8 cellular contexts compared by ENCODE assay signal in the genomic region with DNA sequence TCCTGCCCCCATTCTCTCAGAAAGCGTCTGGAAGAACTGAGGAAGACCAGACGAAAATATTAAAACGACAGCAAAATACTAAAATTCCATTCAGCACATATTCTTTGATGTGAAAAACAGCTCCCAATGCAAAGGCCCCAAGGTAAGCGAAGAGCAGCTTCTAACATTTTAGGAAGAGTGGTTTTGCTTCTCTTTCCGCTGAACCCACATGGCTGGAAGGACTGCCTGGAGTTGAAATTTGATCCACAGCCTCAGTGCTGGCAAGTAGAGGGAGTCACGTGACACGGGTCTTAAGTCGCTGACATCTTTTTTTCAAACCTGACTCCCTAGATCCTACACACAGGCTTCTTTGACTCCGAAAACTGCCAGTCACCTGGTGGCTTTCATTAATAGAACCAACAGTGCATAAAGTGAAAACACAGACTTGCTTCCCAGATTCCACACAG. TPM values are rescaled to one million over a fixed set of nuclear protein-coding genes. Genes with fewer than 3 reads are reported as not detected.
DNase-seq lines count a peak whose midpoint lies in the region; TF ChIP-seq lines count a peak whose summit lies in the region.

A gene (minus strand): TSS at position 233 of the 446 bp plus-strand sequence. CDS start 221 bp downstream, at position 12.

- POLR2A ChIA-PET in HEK293 (lab: Yijun Ruan, JAX) = interaction anchor here (0.6 kb wide), 2 partner anchors 51 to 781 kb away, joined by 4 read pairs; no protein-coding TSS in a partner anchor

- peaks cover 8% of the 10 kb centered on the region for H3K27me3 Mint-ChIP-seq in activated naive CD8-positive, alpha-beta T cell treated with anti-CD3 and anti-CD28 coated beads for 36 hours

- H3K27me3 ChIP-seq in neuron (ENCODE audit: insufficient read depth, low read length) = no peaks in the 10 kb centered on the region

- H3K4me1 ChIP-seq in HEK293 (ENCODE audit: control insufficient read depth, insufficient read depth, low read length) (no peaks in the 10 kb centered on the region), neuron (ENCODE audit: insufficient read depth, low read length) (peaks cover 20% of the 10 kb centered on the region)

- peaks cover 17% of the 10 kb centered on the region for H3K4me1 Mint-ChIP-seq in activated naive CD8-positive, alpha-beta T cell treated with anti-CD3 and anti-CD28 coated beads for 36 hours

- no peaks in the 10 kb centered on the region for H3K36me3 ChIP-seq in HEK293 (ENCODE audit: control insufficient read depth in 2 of 2, insufficient read depth in 1 of 2, low read length in 2 of 2)
- no peaks in the 10 kb centered on the region for H3K36me3 ChIP-seq in neuron (ENCODE audit: insufficient read depth, low read length)

- H3K9me3 ChIP-seq in HEK293 (ENCODE audit: control insufficient read depth, insufficient read depth, low read depth, low read length) = no peaks in the 10 kb centered on the region
- no peaks in the 10 kb centered on the region for H3K9me3 ChIP-seq in neuron (ENCODE audit: low read length)

- H3K27ac Mint-ChIP-seq in activated naive CD8-positive, alpha-beta T cell treated with anti-CD3 and anti-CD28 coated beads for 36 hours = no peak within 1 kb of the TSS

- peak within 1 kb of the TSS; percentile 81 for H2AFZ ChIP-seq in neuron (ENCODE audit: low read depth, low read length)

- H3K9me3 Mint-ChIP-seq in activated naive CD8-positive, alpha-beta T cell treated with anti-CD3 and anti-CD28 coated beads for 36 hours = peaks cover 20% of the 10 kb centered on the region

- H3K4me3 Mint-ChIP-seq in activated naive CD8-positive, alpha-beta T cell treated with anti-CD3 and anti-CD28 coated beads for 36 hours = peak within 1 kb of the TSS; percentile 22

- peak within 1 kb of the TSS; percentile 36 for H3K27ac ChIP-seq in HEK293 (ENCODE audit: extremely low read depth, low read depth, low read length)

- H3K4me3 ChIP-seq in HEK293 (ENCODE audit: low read depth, low read length) (peak within 1 kb of the TSS; percentile 47), neuron (ENCODE audit: low read length) (peak within 1 kb of the TSS; percentile 87)

- peaks cover 10% of the 10 kb centered on the region for H3K36me3 Mint-ChIP-seq in activated naive CD8-positive, alpha-beta T cell treated with anti-CD3 and anti-CD28 coated beads for 36 hours

- intact Hi-C loops in head of caudate nucleus (cut with DNase I) = no loop called here

- no peak for TF ChIP-seq CTCF in HEK293 (tag by site-specific recombination; IDR thresholded peaks at IDR 0.05)
- no peak for TF ChIP-seq CTCF in GM10266 (IDR thresholded peaks at IDR 0.05; ENCODE audit: control insufficient read depth, insufficient read depth, low read depth, missing control alignments)

- CTCF ChIA-PET in HEK293 (lab: Yijun Ruan, JAX) = interaction anchor here (0.8 kb wide), 1 partner anchor 54 kb away, joined by 3 read pairs; no protein-coding TSS in a partner anchor

- DNase-seq in DMS53 (lab: John Stamatoyannopoulos, UW) = peak; percentile 91
- peak; percentile 97 for DNase-seq in NCI-H2029 treated with DMSO at 0.1 percent for 48 hours (lab: John Stamatoyannopoulos, UW)
- DNase-seq in activated naive CD8-positive, alpha-beta T cell treated with anti-CD3 and anti-CD28 coated beads for 36 hours = no peak
- DNase-seq in head of caudate nucleus = peak; percentile 8 to 85 (median 66)
- no peak for DNase-seq in GM10266 (ENCODE audit: extremely low spot score)
- DNase-seq in activated CD8-positive, alpha-beta memory T cell treated with anti-CD3 and anti-CD28 coated beads, Interleukin-2, amount 50 U/mL, for 4 hours = no peak

TF ChIP-seq in HEK293, 187 proteins besides CTCF, POLR2A, EP300 and RAD21 (continues in another document):
- TF ChIP-seq, protein P1, sequence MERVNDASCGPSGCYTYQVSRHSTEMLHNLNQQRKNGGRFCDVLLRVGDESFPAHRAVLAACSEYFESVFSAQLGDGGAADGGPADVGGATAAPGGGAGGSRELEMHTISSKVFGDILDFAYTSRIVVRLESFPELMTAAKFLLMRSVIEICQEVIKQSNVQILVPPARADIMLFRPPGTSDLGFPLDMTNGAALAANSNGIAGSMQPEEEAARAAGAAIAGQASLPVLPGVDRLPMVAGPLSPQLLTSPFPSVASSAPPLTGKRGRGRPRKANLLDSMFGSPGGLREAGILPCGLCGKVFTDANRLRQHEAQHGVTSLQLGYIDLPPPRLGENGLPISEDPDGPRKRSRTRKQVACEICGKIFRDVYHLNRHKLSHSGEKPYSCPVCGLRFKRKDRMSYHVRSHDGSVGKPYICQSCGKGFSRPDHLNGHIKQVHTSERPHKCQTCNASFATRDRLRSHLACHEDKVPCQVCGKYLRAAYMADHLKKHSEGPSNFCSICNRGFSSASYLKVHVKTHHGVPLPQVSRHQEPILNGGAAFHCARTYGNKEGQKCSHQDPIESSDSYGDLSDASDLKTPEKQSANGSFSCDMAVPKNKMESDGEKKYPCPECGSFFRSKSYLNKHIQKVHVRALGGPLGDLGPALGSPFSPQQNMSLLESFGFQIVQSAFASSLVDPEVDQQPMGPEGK (tag by site-specific recombination; IDR thresholded peaks at IDR 0.05) = 0 out of 2 replicates have a peak, but pooled peaks have one; percentile 24
- TF ChIP-seq ZBTB20 (tag by site-specific recombination; IDR thresholded peaks at IDR 0.05) (peak; percentile 26; the same call in 1 of the 2 replicates), ZNF558 (tag by site-specific recombination; IDR thresholded peaks at IDR 0.05) (0 out of 2 replicates have a peak, but pooled peaks have one; percentile 43), KLF10 (tag by site-specific recombination; IDR thresholded peaks at IDR 0.05) (0 out of 2 replicates have a peak, but pooled peaks have one; percentile 43), ZXDB (tag by site-specific recombination; IDR thresholded peaks at IDR 0.05) (peak; percentile 50; the same call in 1 of the 2 replicates), ZNF24 (tag by site-specific recombination; IDR thresholded peaks at IDR 0.05) (peak; percentile 75; the same call in 1 of the 2 replicates), ZNF2 (tag by site-specific recombination; IDR thresholded peaks at IDR 0.05) (0 out of 2 replicates have a peak, but pooled peaks have one; percentile 38), ZNF629 (tag by site-specific recombination; IDR thresholded peaks at IDR 0.05) (peak; percentile 45; the same call in 1 of the 2 replicates), ZNF530 (tag by site-specific recombination; IDR thresholded peaks at IDR 0.05; ENCODE audit: low read depth) (no peak), ZNF843 (tag by site-specific recombination; IDR thresholded peaks at IDR 0.05) (peak; percentile 25; the same call in 1 of the 2 replicates), ZNF366 (tag by site-specific recombination; conservative IDR thresholded peaks at IDR 0.05) (peak; percentile 78), ZNF184 (tag by site-specific recombination; IDR thresholded peaks at IDR 0.05) (peak; percentile 67; the same call in 1 of the 2 replicates), ZNF391 (tag by site-specific recombination; IDR thresholded peaks at IDR 0.05; ENCODE audit: borderline replicate concordance, low read depth) (no peak)
- TF ChIP-seq, protein P2, sequence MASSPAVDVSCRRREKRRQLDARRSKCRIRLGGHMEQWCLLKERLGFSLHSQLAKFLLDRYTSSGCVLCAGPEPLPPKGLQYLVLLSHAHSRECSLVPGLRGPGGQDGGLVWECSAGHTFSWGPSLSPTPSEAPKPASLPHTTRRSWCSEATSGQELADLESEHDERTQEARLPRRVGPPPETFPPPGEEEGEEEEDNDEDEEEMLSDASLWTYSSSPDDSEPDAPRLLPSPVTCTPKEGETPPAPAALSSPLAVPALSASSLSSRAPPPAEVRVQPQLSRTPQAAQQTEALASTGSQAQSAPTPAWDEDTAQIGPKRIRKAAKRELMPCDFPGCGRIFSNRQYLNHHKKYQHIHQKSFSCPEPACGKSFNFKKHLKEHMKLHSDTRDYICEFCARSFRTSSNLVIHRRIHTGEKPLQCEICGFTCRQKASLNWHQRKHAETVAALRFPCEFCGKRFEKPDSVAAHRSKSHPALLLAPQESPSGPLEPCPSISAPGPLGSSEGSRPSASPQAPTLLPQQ (tag by site-specific recombination; IDR thresholded peaks at IDR 0.05) = peak; percentile 46; the same call in 1 of the 2 replicates
- TF ChIP-seq, protein P3, sequence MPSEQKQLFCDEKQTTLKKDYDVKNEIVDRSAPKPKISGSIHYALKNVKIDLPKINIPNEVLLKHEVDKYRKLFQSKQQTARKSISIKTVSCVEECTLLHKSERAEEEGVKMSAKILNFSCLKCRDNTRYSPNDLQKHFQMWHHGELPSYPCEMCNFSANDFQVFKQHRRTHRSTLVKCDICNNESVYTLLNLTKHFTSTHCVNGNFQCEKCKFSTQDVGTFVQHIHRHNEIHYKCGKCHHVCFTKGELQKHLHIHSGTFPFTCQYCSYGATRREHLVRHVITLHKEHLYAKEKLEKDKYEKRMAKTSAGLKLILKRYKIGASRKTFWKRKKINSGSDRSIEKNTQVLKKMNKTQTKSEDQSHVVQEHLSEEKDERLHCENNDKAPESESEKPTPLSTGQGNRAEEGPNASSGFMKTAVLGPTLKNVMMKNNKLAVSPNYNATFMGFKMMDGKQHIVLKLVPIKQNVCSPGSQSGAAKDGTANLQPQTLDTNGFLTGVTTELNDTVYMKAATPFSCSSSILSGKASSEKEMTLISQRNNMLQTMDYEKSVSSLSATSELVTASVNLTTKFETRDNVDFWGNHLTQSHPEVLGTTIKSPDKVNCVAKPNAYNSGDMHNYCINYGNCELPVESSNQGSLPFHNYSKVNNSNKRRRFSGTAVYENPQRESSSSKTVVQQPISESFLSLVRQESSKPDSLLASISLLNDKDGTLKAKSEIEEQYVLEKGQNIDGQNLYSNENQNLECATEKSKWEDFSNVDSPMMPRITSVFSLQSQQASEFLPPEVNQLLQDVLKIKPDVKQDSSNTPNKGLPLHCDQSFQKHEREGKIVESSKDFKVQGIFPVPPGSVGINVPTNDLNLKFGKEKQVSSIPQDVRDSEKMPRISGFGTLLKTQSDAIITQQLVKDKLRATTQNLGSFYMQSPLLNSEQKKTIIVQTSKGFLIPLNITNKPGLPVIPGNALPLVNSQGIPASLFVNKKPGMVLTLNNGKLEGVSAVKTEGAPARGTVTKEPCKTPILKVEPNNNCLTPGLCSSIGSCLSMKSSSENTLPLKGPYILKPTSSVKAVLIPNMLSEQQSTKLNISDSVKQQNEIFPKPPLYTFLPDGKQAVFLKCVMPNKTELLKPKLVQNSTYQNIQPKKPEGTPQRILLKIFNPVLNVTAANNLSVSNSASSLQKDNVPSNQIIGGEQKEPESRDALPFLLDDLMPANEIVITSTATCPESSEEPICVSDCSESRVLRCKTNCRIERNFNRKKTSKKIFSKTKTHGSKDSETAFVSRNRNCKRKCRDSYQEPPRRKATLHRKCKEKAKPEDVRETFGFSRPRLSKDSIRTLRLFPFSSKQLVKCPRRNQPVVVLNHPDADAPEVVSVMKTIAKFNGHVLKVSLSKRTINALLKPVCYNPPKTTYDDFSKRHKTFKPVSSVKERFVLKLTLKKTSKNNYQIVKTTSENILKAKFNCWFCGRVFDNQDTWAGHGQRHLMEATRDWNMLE (tag by site-specific recombination; conservative IDR thresholded peaks at IDR 0.05; ENCODE audit: low read depth) = peak; percentile 54

RNA-seq across cellular contexts. Expression of the gene that starts here (rescaled TPM):
- total RNA-seq in activated naive CD8-positive, alpha-beta T cell treated with anti-CD3 and anti-CD28 coated beads for 36 hours = 1 to 10 TPM; 2.4 to 3.2 TPM

Comparison
In these comparisons a context has a peak if more than half of its experiments do, and no peak if none do; other contexts are left out.
1. DNase-seq: peak in DMS53 (single experiment), NCI-H2029 treated with DMSO at 0.1 percent for 48 hours (single experiment) and head of caudate nucleus (42 of 42); none in activated naive CD8-positive, alpha-beta T cell treated with anti-CD3 and anti-CD28 coated beads for 36 hours (single experiment), GM10266 (single experiment) and activated CD8-positive, alpha-beta memory T cell treated with anti-CD3 and anti-CD28 coated beads, Interleukin-2, amount 50 U/mL, for 4 hours (single experiment).